Comparison of ENCODE assay signal across 28 cellular contexts in the genomic region with DNA sequence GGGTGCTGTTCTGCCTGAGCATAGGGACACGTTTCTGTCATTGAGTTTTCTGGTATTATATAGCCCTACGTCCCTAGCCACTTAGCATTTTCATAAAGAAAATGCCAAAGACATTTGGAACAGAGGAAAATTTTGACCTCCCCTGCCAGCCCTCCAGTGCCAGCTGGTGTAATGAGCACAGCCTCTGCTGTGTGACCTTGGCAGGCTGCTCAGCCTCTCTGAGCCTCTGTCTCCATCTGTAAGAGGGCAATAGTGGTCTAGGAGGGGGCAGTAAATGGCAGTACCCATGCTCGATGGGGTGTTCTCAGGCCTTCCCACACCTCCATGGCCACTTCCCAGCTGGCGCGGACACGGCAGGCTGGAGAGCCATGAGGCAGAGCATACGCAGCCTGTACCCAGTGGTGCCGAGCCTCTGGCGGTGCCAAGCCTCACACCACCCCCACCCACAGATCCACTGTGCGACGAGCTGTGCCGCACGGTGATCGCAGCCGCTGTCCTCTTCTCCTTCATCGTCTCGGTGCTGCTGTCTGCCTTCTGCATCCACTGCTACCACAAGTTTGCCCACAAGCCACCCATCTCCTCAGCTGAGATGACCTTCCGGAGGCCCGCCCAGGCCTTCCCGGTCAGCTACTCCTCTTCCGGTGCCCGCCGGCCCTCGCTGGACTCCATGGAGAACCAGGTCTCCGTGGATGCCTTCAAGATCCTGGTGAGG. TPM values are rescaled to one million over a fixed set of nuclear protein-coding genes. Genes with fewer than 3 reads are reported as not detected.
DNase-seq lines count a peak whose midpoint lies in the region; ATAC-seq, FAIRE-seq and TF ChIP-seq lines count a peak whose summit lies in the region.
"Had no signal": no experiment of that assay in that cellular context is flagged by ENCODE, and none has a peak within 500 bp of the region (broad histone marks: within the 10 kb centered on the region; RNA-seq: fewer than 3 reads in every experiment).

No MANE protein-coding gene starts in this region.

- CTCF ChIA-PET in activated naive CD4-positive, alpha-beta T cell treated with anti-CD3 and anti-CD28 coated beads, Interleukin-2, amount 10 ng/mL, durations not matched to agents 7 days and 5 days (lab: Charles Lee), result interaction anchor here (1.3 to 1.4 kb wide), 2 partner anchors 9 to 25 kb away, joined by 3 to 7 read pairs; no protein-coding TSS in a partner anchor
- CTCF ChIA-PET in K562 (lab: Yijun Ruan, JAX; ENCODE audit: low intra/inter-chr PET ratio), result no interaction called here
- CTCF ChIA-PET in activated CD4-positive, alpha-beta memory T cell treated with anti-CD3 and anti-CD28 coated beads for 36 hours (lab: Charles Lee), result interaction anchor here (1.1 kb wide), 1 partner anchor 35 kb away, joined by 3 read pairs; no protein-coding TSS in a partner anchor

- H3K79me2 ChIP-seq in K562 (ENCODE audit: control insufficient read depth, insufficient read depth, low read length), result no peaks in the 10 kb centered on the region

- no peaks in the 10 kb centered on the region for H3K9me1 ChIP-seq in K562 (ENCODE audit: control insufficient read depth, insufficient read depth, low read length)

- no peak overlapping the region for H3K4me3 Mint-ChIP-seq in activated naive CD4-positive, alpha-beta T cell treated with anti-CD3 and anti-CD28 coated beads, Interleukin-2, amount 10 ng/mL, durations not matched to agents 7 days and 5 days
- no peak overlapping the region for H3K4me3 Mint-ChIP-seq in activated CD4-positive, alpha-beta memory T cell treated with anti-CD3 and anti-CD28 coated beads for 36 hours
- H3K4me3 Mint-ChIP-seq: CD8-positive, alpha-beta memory T cell had no signal

- H3K4me1 Mint-ChIP-seq in activated naive CD4-positive, alpha-beta T cell treated with anti-CD3 and anti-CD28 coated beads, Interleukin-2, amount 10 ng/mL, durations not matched to agents 7 days and 5 days, result peaks cover 7% of the 10 kb centered on the region
- H3K4me1 Mint-ChIP-seq in activated CD4-positive, alpha-beta memory T cell treated with anti-CD3 and anti-CD28 coated beads for 36 hours (ENCODE audit: low read depth), result no peaks in the 10 kb centered on the region

- H3K9me3 Mint-ChIP-seq in activated naive CD4-positive, alpha-beta T cell treated with anti-CD3 and anti-CD28 coated beads, Interleukin-2, amount 10 ng/mL, durations not matched to agents 7 days and 5 days, result no peaks in the 10 kb centered on the region
- H3K9me3 Mint-ChIP-seq in activated CD4-positive, alpha-beta memory T cell treated with anti-CD3 and anti-CD28 coated beads for 36 hours, result no peaks in the 10 kb centered on the region
- H3K9me3 Mint-ChIP-seq: CD8-positive, alpha-beta memory T cell had no signal

- DNase-seq in activated naive CD4-positive, alpha-beta T cell treated with anti-CD3 and anti-CD28 coated beads, Interleukin-2, amount 10 ng/mL, durations not matched to agents 7 days and 5 days, result no peak
- DNase-seq in activated naive CD4-positive, alpha-beta T cell treated with anti-CD3 and anti-CD28 coated beads, Interleukin-2, amount 50 U/mL, for 16 hours, result no peak
- DNase-seq in K562 (ENCODE audit: extremely low read depth in 1 of 4, low spot score in 3 of 4) (no peak), mucosa of descending colon (peak in 2 of 3 donors; percentile 5 to 38), urothelium cell line (ENCODE audit: low spot score) (no peak)
- no peak for DNase-seq in activated CD4-positive, alpha-beta memory T cell treated with anti-CD3 and anti-CD28 coated beads for 36 hours
- DNase-seq: ACHN; CD8-positive, alpha-beta memory T cell; EL; GF-D8; Kasumi-1; NCI-H1417; NCI-H1694 treated with DMSO at 0.1 percent for 48 hours; NCI-H2081 treated with DMSO at 0.1 percent for 48 hours; NCI-H2171 treated with DMSO at 0.1 percent for 48 hours; NCI-H446 treated with DMSO at 0.1 percent for 48 hours; NCI-H526 treated with DMSO at 0.1 percent for 48 hours; OCI-M1 had no signal

- H3K4me3 ChIP-seq in K562 (no peak overlapping the region), mucosa of descending colon (no peak overlapping the region)
- H3K4me3 ChIP-seq: SJSA1 had no signal

- TF ChIP-seq POLR2A in K562 (conservative IDR thresholded peaks at IDR 0.05), result no peak

- under 1% methylated on average over 24 of the region's 25 CpGs for whole genome bisulfite sequencing in K562 (ENCODE audit: insufficient coverage, low coverage, missing lambda C conversion rate)

- peaks cover 14% of the 10 kb centered on the region for H3K27me3 Mint-ChIP-seq in activated naive CD4-positive, alpha-beta T cell treated with anti-CD3 and anti-CD28 coated beads, Interleukin-2, amount 10 ng/mL, durations not matched to agents 7 days and 5 days
- no peaks in the 10 kb centered on the region for H3K27me3 Mint-ChIP-seq in activated CD4-positive, alpha-beta memory T cell treated with anti-CD3 and anti-CD28 coated beads for 36 hours

- BruUV-seq in K562 (replicated peaks; lab: Mats Ljungman, UMichigan), result no TSS peak

- POLR2A ChIA-PET in K562 (lab: Yijun Ruan, JAX), result no interaction called here
- POLR2A ChIA-PET in activated CD4-positive, alpha-beta memory T cell treated with anti-CD3 and anti-CD28 coated beads for 36 hours (lab: Charles Lee), result no interaction called here

- no peak for ATAC-seq in K562
- no peak for ATAC-seq in mucosa of descending colon
- ATAC-seq in GM18861 (IDR thresholded peaks at IDR 0.05; ENCODE audit: unreplicated experiment), result no peak
- ATAC-seq in HG03442 (IDR thresholded peaks at IDR 0.05; ENCODE audit: unreplicated experiment), result no peak
- ATAC-seq: Right ventricle myocardium inferior had no signal

- H3K4me2 ChIP-seq in K562 (ENCODE audit: insufficient read depth, low read length), result no peak overlapping the region

- H3K36me3 ChIP-seq in K562 (ENCODE audit: control insufficient read depth, insufficient read depth, low read length), result no peaks in the 10 kb centered on the region
- H3K36me3 ChIP-seq in mucosa of descending colon (ENCODE audit: low read depth), result no peaks in the 10 kb centered on the region
- H3K36me3 ChIP-seq: SJSA1 had no signal

- H3K9me3 ChIP-seq in K562 (replicated peaks; ENCODE audit: control insufficient read depth, insufficient read depth, low read depth, low read length) (no peaks in the 10 kb centered on the region), mucosa of descending colon (no peaks in the 10 kb centered on the region)
- H3K9me3 ChIP-seq: SJSA1 had no signal

- H3K4me1 ChIP-seq in K562 (replicated peaks in 1 of 2; ENCODE audit: control insufficient read depth in 2 of 2, insufficient read depth in 2 of 2, low read length in 2 of 2), result peaks cover 0 to 15% of the 10 kb centered on the region in 2 experiments; a peak in 2 of 5 replicates
- H3K4me1 ChIP-seq in mucosa of descending colon (ENCODE audit: low read depth), result no peaks in the 10 kb centered on the region
- H3K4me1 ChIP-seq: SJSA1 had no signal

- no peak for TF ChIP-seq EP300 in K562 (IDR thresholded peaks at IDR 0.05; ENCODE audit: low read length)

- H2AFZ ChIP-seq in K562 (ENCODE audit: low read depth, low read length), result no peak overlapping the region

- no peak overlapping the region for H3K27ac ChIP-seq in K562 (ENCODE audit: extremely low read depth, low read depth, low read length)
- H3K27ac ChIP-seq: 22Rv1, C4-2B, SJSA1 had no signal

- peak overlapping the region; percentile 45 for H3K27ac Mint-ChIP-seq in activated naive CD4-positive, alpha-beta T cell treated with anti-CD3 and anti-CD28 coated beads, Interleukin-2, amount 10 ng/mL, durations not matched to agents 7 days and 5 days
- H3K27ac Mint-ChIP-seq in activated CD4-positive, alpha-beta memory T cell treated with anti-CD3 and anti-CD28 coated beads for 36 hours, result no peak overlapping the region

- no peak for TF ChIP-seq CTCF in K562 (IDR thresholded peaks at IDR 0.05 in 2 of 3, conservative IDR thresholded peaks at IDR 0.05 in 1 of 3; ENCODE audit: insufficient read depth in 2 of 3, low read depth in 1 of 3, low read length in 3 of 3)
- no peak for TF ChIP-seq CTCF in mucosa of descending colon (IDR thresholded peaks at IDR 0.05)

- peaks cover 19 to 76% of the 10 kb centered on the region in 2 experiments; a peak in 4 of 5 replicates for H3K27me3 ChIP-seq in K562 (ENCODE audit: control insufficient read depth in 2 of 2, insufficient read depth in 2 of 2, low read length in 2 of 2)

- 0 out of 4 replicates have a peak overlapping the region, but pooled peaks of 1 of the 2 experiments have one; percentile 24 for H3K9ac ChIP-seq in K562 (ENCODE audit: insufficient read depth in 1 of 2, low read depth in 2 of 2, low read length in 2 of 2)

- peaks cover 12% of the 10 kb centered on the region for H4K20me1 ChIP-seq in K562 (replicated peaks; ENCODE audit: control insufficient read depth, insufficient read depth, low read length)

- in situ Hi-C loops in K562 (cut with MboI), result no loop called here

- H3K36me3 Mint-ChIP-seq in activated naive CD4-positive, alpha-beta T cell treated with anti-CD3 and anti-CD28 coated beads, Interleukin-2, amount 10 ng/mL, durations not matched to agents 7 days and 5 days, result no peaks in the 10 kb centered on the region
- H3K36me3 Mint-ChIP-seq in activated CD4-positive, alpha-beta memory T cell treated with anti-CD3 and anti-CD28 coated beads for 36 hours, result no peaks in the 10 kb centered on the region
- H3K36me3 Mint-ChIP-seq: CD8-positive, alpha-beta memory T cell had no signal

- FAIRE-seq in K562 (lab: Jason Lieb, UNC), result no peak
- FAIRE-seq in urothelium cell line (lab: Jason Lieb, UNC), result peak; percentile 84
- FAIRE-seq: GM19239, H54, RCC 7860 had no signal

- no peak for TF ChIP-seq RAD21 in K562 (CRISPR knock-in tag; conservative IDR thresholded peaks at IDR 0.05 in 1 of 2, IDR thresholded peaks at IDR 0.05 in 1 of 2)

- intact Hi-C loops in K562 (cut with micrococcal nuclease) (loop anchor here (5.0 kb wide), 1 partner anchor 37 kb away; a partner anchor contains a TSS), mucosa of descending colon (cut with DNase I, micrococcal nuclease) (no loop called here)
- intact Hi-C loops in activated CD4-positive, alpha-beta memory T cell treated with anti-CD3 and anti-CD28 coated beads for 36 hours (cut with micrococcal nuclease), result no loop called here

RNA-seq across cellular contexts. Expression of a gene that starts 24.1 kb away (rescaled TPM):
- total RNA-seq in K562 (2011; cell fraction: chromatin; rRNA removed; ENCODE audit: low replicate concordance), result 3.4 and 12.8 TPM in 2 replicates
- 2.3 and 3.8 TPM in 2 replicates for total RNA-seq in K562 (2011; cell fraction: nucleolus; rRNA removed)
- total RNA-seq in K562 (2011; cell fraction: nucleoplasm; rRNA removed), result 5.7 and 8.4 TPM in 2 replicates
- total RNA-seq in K562 (2014; rRNA removed) (2.9 and 3.3 TPM in 2 replicates), K562 (2014; rRNA removed; fragmentation: Illumina TruSeq; extraction: Trizol) (3.5 and 4.3 TPM in 2 replicates), K562 (2015; rRNA removed; fragmentation: Illumina TruSeq; extraction: Trizol) (2.6 and 3.3 TPM in 2 replicates), K562 (2021) (4.3 and 4.4 TPM in 2 replicates), mucosa of descending colon (10 to 100 TPM in 1 of 3 donors, 1 to 10 TPM in 2; 3.9 to 20.1 (median 7.4) TPM)
- polyA plus RNA-seq in K562 (2011; rRNA removed) (4.1 and 7.3 TPM in 2 replicates), K562 (2014; fragmentation: Illumina TruSeq; extraction: Trizol) (6.8 and 7.1 TPM in 2 replicates), K562 (2014; fragmentation: Nextera tagmentation; extraction: Ambion mirVana) (1 to 10 TPM; 1.4 to 1.9 TPM), K562 (2014; rRNA removed) (5.1 and 5.5 TPM in 2 replicates)
- polyA plus RNA-seq in K562 (2011; cell fraction: cytosol; rRNA removed), result 1.3 and 2.3 TPM in 2 replicates
- 5.2 and 6.5 TPM in 2 replicates for polyA plus RNA-seq in K562 (2011; cell fraction: nucleus; rRNA removed)
- polyA plus RNA-seq in K562 (2012), result 3.9 and 6.2 TPM in 2 replicates
- polyA minus RNA-seq in K562 (2011; rRNA and poly(A)+ RNA removed), result 5.2 and 7.4 TPM in 2 replicates
- polyA minus RNA-seq in K562 (2011; cell fraction: cytosol; rRNA and poly(A)+ RNA removed), result 1.1 and 2.1 TPM in 2 replicates
- 2.3 and 2.8 TPM in 2 replicates for polyA minus RNA-seq in K562 (2011; cell fraction: nucleus; rRNA and poly(A)+ RNA removed)
- total RNA-seq in activated CD4-positive, alpha-beta memory T cell treated with anti-CD3 and anti-CD28 coated beads for 36 hours, result 10 to 100 TPM; 30.2 to 32.3 TPM

RNA-seq across cellular contexts. Expression of a gene that starts 37.3 kb away (rescaled TPM):
- total RNA-seq in K562 (2011; cell fraction: chromatin; rRNA removed; ENCODE audit: low replicate concordance), result not detected in 2 replicates
- total RNA-seq in K562 (2011; cell fraction: nucleolus; rRNA removed), result not detected in 2 replicates
- not detected in 2 replicates for total RNA-seq in K562 (2011; cell fraction: nucleoplasm; rRNA removed)
- total RNA-seq in K562 (2014; rRNA removed), result 0.05 TPM in 1 of 2 replicates, not detected in the other
- total RNA-seq in K562 (2014; rRNA removed; fragmentation: Illumina TruSeq; extraction: Trizol), result not detected in 2 replicates
- not detected in 2 replicates for total RNA-seq in K562 (2015; rRNA removed; fragmentation: Illumina TruSeq; extraction: Trizol)
- 0.04 TPM in 1 of 2 replicates, not detected in the other for total RNA-seq in K562 (2021)
- not detected in 2 replicates for polyA plus RNA-seq in K562 (2011; rRNA removed)
- polyA plus RNA-seq in K562 (2011; cell fraction: cytosol; rRNA removed), result not detected in 2 replicates
- not detected in 2 replicates for polyA plus RNA-seq in K562 (2011; cell fraction: nucleus; rRNA removed)
- polyA plus RNA-seq in K562 (2012), result not detected in 2 replicates
- not detected in 2 replicates for polyA plus RNA-seq in K562 (2014; fragmentation: Illumina TruSeq; extraction: Trizol)
- not detected for polyA plus RNA-seq in K562 (2014; fragmentation: Nextera tagmentation; extraction: Ambion mirVana)
- polyA plus RNA-seq in K562 (2014; rRNA removed), result not detected in 2 replicates
- polyA minus RNA-seq in K562 (2011; rRNA and poly(A)+ RNA removed), result not detected in 2 replicates
- polyA minus RNA-seq in K562 (2011; cell fraction: cytosol; rRNA and poly(A)+ RNA removed), result not detected in 2 replicates
- not detected in 2 replicates for polyA minus RNA-seq in K562 (2011; cell fraction: nucleus; rRNA and poly(A)+ RNA removed)
- 10 to 100 TPM in 1 of 3 donors, 1 to 10 TPM in 1, under 1 TPM in 1; 0.84 to 13.5 (median 1.6) TPM for total RNA-seq in mucosa of descending colon
- under 1 TPM; 0.07 to 0.17 TPM for total RNA-seq in activated CD4-positive, alpha-beta memory T cell treated with anti-CD3 and anti-CD28 coated beads for 36 hours
- total RNA-seq: MCF 10A, SJSA1 had no signal

Comparison
In these comparisons a context has a peak if more than half of its experiments do, and no peak if none do; other contexts are left out.
1. DNase-seq: peak in mucosa of descending colon (2 of 3); none in activated naive CD4-positive, alpha-beta T cell treated with anti-CD3 and anti-CD28 coated beads, Interleukin-2, amount 10 ng/mL, durations not matched to agents 7 days and 5 days (single experiment), activated naive CD4-positive, alpha-beta T cell treated with anti-CD3 and anti-CD28 coated beads, Interleukin-2, amount 50 U/mL, for 16 hours (single experiment), K562 (0 of 4), urothelium cell line (single experiment) and activated CD4-positive, alpha-beta memory T cell treated with anti-CD3 and anti-CD28 coated beads for 36 hours (single experiment).